In genomic region chr4:180770265-180770664, GRCh38 we compare ENCODE assay signal across 22 cellular contexts.
"Had no signal": no experiment of that assay in that cellular context is flagged by ENCODE, and none has a peak within 500 bp of the region (broad histone marks: within the 10 kb centered on the region; RNA-seq: fewer than 3 reads in every experiment).

No MANE protein-coding gene starts in this region.

- H3K4me1 Mint-ChIP-seq: T-cell had no signal

- ATAC-seq: Panc1, PC-3, T-cell had no signal

- H3K27ac Mint-ChIP-seq: T-cell; T-helper 1 cell treated with Interleukin-12 subunit alpha and Interleukin-12 subunit beta and Interleukin-4 antibody, amounts not matched to agents 30 μg/mL and 1 μg/mL, for 36 hours had no signal

- H3K9ac ChIP-seq: SK-N-SH had no signal

- H3K36me3 Mint-ChIP-seq: T-cell had no signal

- H3K4me3 Mint-ChIP-seq: T-cell; T-helper 1 cell treated with Interleukin-12 subunit alpha and Interleukin-12 subunit beta and Interleukin-4 antibody, amounts not matched to agents 30 μg/mL and 1 μg/mL, for 36 hours had no signal

- H3K9me3 ChIP-seq: SK-N-SH had no signal

- DNase-seq: KBM-7, MV-4-11, NCI-H1048, NCI-H1105, NCI-H1417, NCI-H1436 treated with DMSO at 0.1 percent for 48 hours, NCI-H1694, NCI-H187 treated with DMSO at 0.1 percent for 48 hours, NCI-H2081, NCI-H2107, NCI-H2227 treated with DMSO at 0.1 percent for 48 hours, NCI-H524, NCI-H526 treated with DMSO at 0.1 percent for 48 hours, NCI-H774, PC-3, SHP77, SK-N-SH, SW 1271, T-cell had no signal

- H3K9me3 Mint-ChIP-seq: T-helper 1 cell treated with Interleukin-12 subunit alpha and Interleukin-12 subunit beta and Interleukin-4 antibody, amounts not matched to agents 30 μg/mL and 1 μg/mL, for 36 hours had no signal

- H3K27me3 Mint-ChIP-seq: T-cell had no signal

- H3K27ac ChIP-seq: RWPE1 had no signal

- H3K4me2 ChIP-seq: SK-N-SH had no signal
